Comparison of ENCODE assay signal across 26 cellular contexts in genomic region chr15:81209635-81210034, GRCh38. TPM values are rescaled to one million over a fixed set of nuclear protein-coding genes. Genes with fewer than 3 reads are reported as not detected.
"Had no signal": no experiment of that assay in that cellular context is flagged by ENCODE, and none has a peak within 500 bp of the region (broad histone marks: within the 10 kb centered on the region; RNA-seq: fewer than 3 reads in every experiment).

No MANE protein-coding gene starts in this region.

- ATAC-seq: activated T-cell treated with anti-CD3 and anti-CD28 coated beads, Interleukin-2, amount 50 U/mL, for 72 hours; foreskin keratinocyte; naive thymus-derived CD4-positive, alpha-beta T cell; T-helper 17 cell had no signal

- H3K4me2 ChIP-seq: hepatocyte, SK-N-SH had no signal

- H3K27me3 ChIP-seq: adrenal gland, ascending aorta, cardiac muscle cell, foreskin keratinocyte, hepatocyte, ovary, uterus had no signal

- H3K4me1 ChIP-seq: adrenal gland, ascending aorta, foreskin keratinocyte, uterus had no signal

- H3K79me2 ChIP-seq: hepatocyte had no signal

- H3K36me3 ChIP-seq: adrenal gland, ascending aorta, cardiac muscle cell, ovary, thoracic aorta, uterus had no signal

- H3K4me3 ChIP-seq: adrenal gland, ascending aorta, cardiac muscle cell, hepatocyte, ovary, thoracic aorta, uterus had no signal

- H3K27ac ChIP-seq: adrenal gland, ascending aorta, cardiac muscle cell, foreskin keratinocyte, hepatocyte, ovary, thoracic aorta, uterus had no signal

- DNase-seq: activated CD4-positive, alpha-beta T cell treated with anti-CD3 and anti-CD28 coated beads for 4 hours; activated CD4-positive, alpha-beta T cell treated with anti-CD3 and anti-CD28 coated beads, Interleukin-2, amount 50 U/mL, for 4 hours; activated CD4-positive, CD25-positive, alpha-beta regulatory T cell; activated effector memory CD4-positive, alpha-beta T cell treated with Interleukin-2 at 50 U/mL for 16 hours; activated naive CD4-positive, alpha-beta T cell treated with Interleukin-2 at 50 U/mL for 16 hours; activated T-cell treated with anti-CD3 and anti-CD28 coated beads for 4 hours; activated T-cell treated with anti-CD3 and anti-CD28 coated beads, Interleukin-2, amount 50 U/mL, for 72 hours; adrenal gland; cortex of kidney; foreskin keratinocyte; islet precursor cell; midbrain; naive thymus-derived CD4-positive, alpha-beta T cell; ovary; retina; SK-N-SH; stimulated activated CD4-positive, alpha-beta T cell treated with anti-CD3 and anti-CD28 coated beads, Interleukin-15, amount 100 ng/mL, for 24 hours; stimulated activated naive CD4-positive, alpha-beta T cell treated with Interleukin-2 at 50 U/mL for 16 hours; T-helper 17 cell; trophoblast cell; uterus had no signal

- H2AFZ ChIP-seq: hepatocyte had no signal

- H3K9me3 ChIP-seq: adrenal gland, ovary, SK-N-SH, thoracic aorta had no signal

- H3K9ac ChIP-seq: SK-N-SH had no signal

RNA-seq across cellular contexts. Expression of gene IL16, which starts 13.0 kb away (rescaled TPM):
- total RNA-seq: cardiac muscle cell had no signal
- polyA plus RNA-seq: cardiac muscle cell, foreskin keratinocyte, neural cell, SK-N-SH had no signal
